ENCODE assay signal across 22 cellular contexts in genomic region chr22:43222987-43223386, GRCh38. TPM values are rescaled to one million over a fixed set of nuclear protein-coding genes. Genes with fewer than 3 reads are reported as not detected.
DNase-seq lines count a peak whose midpoint lies in the region; ATAC-seq and TF ChIP-seq lines count a peak whose summit lies in the region.
"Had no signal": no experiment of that assay in that cellular context is flagged by ENCODE, and none has a peak within 500 bp of the region (broad histone marks: within the 10 kb centered on the region; RNA-seq: fewer than 3 reads in every experiment).

No MANE protein-coding gene starts in this region.

- H3K4ac ChIP-seq in neuronal stem cell (ENCODE audit: low read length), result no peak overlapping the region

- peak overlapping the region; percentile 3 for H3K9ac ChIP-seq in neuronal stem cell (ENCODE audit: low read depth, low read length, poor library complexity)

- H3K23ac ChIP-seq in neuronal stem cell (ENCODE audit: low read depth, low read length, poor library complexity), result no peak overlapping the region

- 0 out of 2 replicates have a peak, but pooled peaks cover 12% of the 10 kb centered on the region for H3F3A ChIP-seq in PC-9 (ENCODE audit: insufficient read depth, low read depth)

- no peak for TF ChIP-seq CTCF in left ventricle myocardium inferior (IDR thresholded peaks at IDR 0.05; ENCODE audit: borderline replicate concordance)
- no peak for TF ChIP-seq CTCF in PC-9 (conservative IDR thresholded peaks at IDR 0.05)
- no peak for TF ChIP-seq CTCF in upper lobe of right lung (IDR thresholded peaks at IDR 0.05)

- peak overlapping the region; percentile 73 for H3K27ac ChIP-seq in left ventricle myocardium inferior (replicated peaks)
- H3K27ac ChIP-seq in neuronal stem cell (replicated peaks; ENCODE audit: low read length), result no peak overlapping the region
- H3K27ac ChIP-seq in PC-9, result no peak overlapping the region
- no peak overlapping the region for H3K27ac ChIP-seq in upper lobe of right lung
- H3K27ac ChIP-seq: 22Rv1, A549, C4-2B had no signal

- H3K79me1 ChIP-seq in neuronal stem cell (ENCODE audit: low read depth, low read length), result peaks cover 2% of the 10 kb centered on the region

- WGBS in neuronal stem cell (ENCODE audit: extremely low coverage in 2 of 2, insufficient read length in 2 of 2, insufficient replicate concordance in 1 of 2), 2 donors, result no CpG with 5 or more reads among the region's 13 CpGs

- no peaks in the 10 kb centered on the region for H4K20me1 ChIP-seq in PC-9 (ENCODE audit: insufficient read depth)

- no peak overlapping the region for H3K18ac ChIP-seq in neuronal stem cell (ENCODE audit: low read length)

- H2BK15ac ChIP-seq in neuronal stem cell (ENCODE audit: low read length), result no peak overlapping the region

- H3K4me3 ChIP-seq in left ventricle myocardium inferior (no peak overlapping the region), neuronal stem cell (ENCODE audit: low read length in 2 of 2) (peak overlapping the region in 1 of 2 donors; percentile 12), PC-9 (no peak overlapping the region), upper lobe of right lung (no peak overlapping the region)
- H3K4me3 ChIP-seq: A549 had no signal

- no peak for ATAC-seq in left cardiac atrium
- ATAC-seq in upper lobe of right lung, result no peak
- ATAC-seq: A549; CD8-positive, alpha-beta T cell had no signal

- DNase-seq in left ventricle myocardium inferior, result no peak
- DNase-seq in left cardiac atrium, result no peak
- peak; percentile 71 for DNase-seq in G401 (ENCODE audit: low spot score)
- DNase-seq in cerebellar cortex (ENCODE audit: low spot score), result peak; percentile 54
- no peak for DNase-seq in neuronal stem cell (ENCODE audit: low spot score)
- no peak for DNase-seq in dedifferentiated amniotic fluid mesenchymal stem cell (ENCODE audit: extremely low spot score)
- no peak for DNase-seq in PC-9
- no peak for DNase-seq in upper lobe of right lung
- DNase-seq: AML-193; Caco-2; CD4-positive, alpha-beta T cell; CD8-positive, alpha-beta T cell; DMS 273 treated with DMSO at 0.1 percent for 48 hours; DMS153; DMS53; DMS79; DND-41; EL; GF-D8 had no signal

- no peak overlapping the region for H2AFZ ChIP-seq in neuronal stem cell (ENCODE audit: low read length)
- no peak overlapping the region for H2AFZ ChIP-seq in PC-9

- POLR2A ChIA-PET in PC-9 (lab: Charles Lee; ENCODE audit: unreplicated experiment), result no interaction called here

- no peak overlapping the region for H2BK5ac ChIP-seq in neuronal stem cell (ENCODE audit: low read length)

- no peak overlapping the region for H4K91ac ChIP-seq in neuronal stem cell (ENCODE audit: low read depth, low read length, poor library complexity)

- no peak overlapping the region for H2AK5ac ChIP-seq in neuronal stem cell (ENCODE audit: low read depth, low read length)

- H2BK12ac ChIP-seq in neuronal stem cell (ENCODE audit: low read length), result no peak overlapping the region

- no peaks in the 10 kb centered on the region for H3K9me2 ChIP-seq in PC-9 (ENCODE audit: insufficient read depth)

- H3K4me1 ChIP-seq in left ventricle myocardium inferior (peaks cover 20% of the 10 kb centered on the region), neuronal stem cell (ENCODE audit: control insufficient read depth in 2 of 2, insufficient read depth in 1 of 2, low read depth in 1 of 2, low read length in 2 of 2) (peaks cover 14 to 21% of the 10 kb centered on the region in 2 donors), PC-9 (replicated peaks; ENCODE audit: insufficient read depth) (no peaks in the 10 kb centered on the region), upper lobe of right lung (no peaks in the 10 kb centered on the region)
- H3K4me1 ChIP-seq: A549, Caco-2 had no signal

- H3K36me3 ChIP-seq in left ventricle myocardium inferior (no peaks in the 10 kb centered on the region), neuronal stem cell (replicated peaks in 1 of 2; ENCODE audit: control insufficient read depth in 2 of 2, insufficient read depth in 2 of 2, low read length in 2 of 2) (peaks cover 0 to 46% of the 10 kb centered on the region in 2 donors), PC-9 (ENCODE audit: low read depth) (no peaks in the 10 kb centered on the region), upper lobe of right lung (no peaks in the 10 kb centered on the region)

- H3K9me3 ChIP-seq in left ventricle myocardium inferior (replicated peaks) (no peaks in the 10 kb centered on the region), neuronal stem cell (replicated peaks in 1 of 2; ENCODE audit: control insufficient read depth in 2 of 2, insufficient read depth in 1 of 2, low read depth in 1 of 2, low read length in 2 of 2) (no peaks in the 10 kb centered on the region), PC-9 (ENCODE audit: insufficient read depth, low read depth) (no peaks in the 10 kb centered on the region), upper lobe of right lung (no peaks in the 10 kb centered on the region)
- H3K9me3 ChIP-seq: A549, Caco-2 had no signal

- no peak overlapping the region for H2BK120ac ChIP-seq in neuronal stem cell (ENCODE audit: low read depth, low read length)

- H3K4me2 ChIP-seq in neuronal stem cell (ENCODE audit: insufficient read depth, low read length, poor library complexity, severe bottlenecking), result no peak overlapping the region
- no peak overlapping the region for H3K4me2 ChIP-seq in PC-9
- H3K4me2 ChIP-seq: A549 had no signal

- H3K79me2 ChIP-seq in PC-9 (ENCODE audit: low read depth), result no peaks in the 10 kb centered on the region

- intact Hi-C loops in left ventricle myocardium inferior (cut with micrococcal nuclease) (no loop called here), left cardiac atrium (cut with DNase I) (no loop called here), PC-9 (cut with micrococcal nuclease; ENCODE audit: unreplicated experiment) (no loop called here), upper lobe of right lung (cut with DNase I) (no loop called here)

- no peak overlapping the region for H4K8ac ChIP-seq in neuronal stem cell (ENCODE audit: low read depth, low read length)

- CTCF ChIA-PET in PC-9 (lab: Charles Lee), result no interaction called here

- H3K14ac ChIP-seq in neuronal stem cell (ENCODE audit: low read length), result peak overlapping the region; percentile 48

- no TSS peak for BruUV-seq in PC-9 (replicated peaks; lab: Mats Ljungman, UMichigan)

- H3K27me3 ChIP-seq in left ventricle myocardium inferior (ENCODE audit: low read depth) (no peaks in the 10 kb centered on the region), neuronal stem cell (ENCODE audit: control insufficient read depth in 3 of 3, insufficient read depth in 3 of 3, low read depth in 1 of 3, low read length in 3 of 3) (peaks cover 0 to 27% (median 0%) of the 10 kb centered on the region in 3 experiments), PC-9 (ENCODE audit: insufficient read depth, low read depth) (peaks cover 31% of the 10 kb centered on the region; the same call in 1 of the 2 replicates), upper lobe of right lung (no peaks in the 10 kb centered on the region)

- in situ Hi-C loops in G401 (cut with HindIII; ENCODE audit: low sequenced_read_pairs), result no loop called here

RNA-seq across cellular contexts. Expression of gene TTLL12, which starts 36.1 kb away (rescaled TPM):
- total RNA-seq in left ventricle myocardium inferior (12.6 TPM), left cardiac atrium (10 to 100 TPM in 1 of 2 donors, 1 to 10 TPM in 1; 9.3 to 10.3 TPM), PC-9 (2021) (97.0 and 113 TPM in 2 replicates), upper lobe of right lung (20.5 TPM)
- 80.9 and 97.9 TPM in 2 replicates for total RNA-seq in G401 (2014; rRNA removed; shearing (Covaris generic))
- 35.3 TPM for polyA plus RNA-seq in neuronal stem cell (2013, experiment 1 of 2)
- 37.1 TPM for polyA plus RNA-seq in neuronal stem cell (2013, experiment 2 of 2)

Comparison
In these comparisons a context has a peak if more than half of its experiments do, and no peak if none do; other contexts are left out.
1. DNase-seq: peak in G401 (single experiment) and cerebellar cortex (single experiment); none in left ventricle myocardium inferior (single experiment), left cardiac atrium (single experiment), neuronal stem cell (single experiment), dedifferentiated amniotic fluid mesenchymal stem cell (single experiment), PC-9 (0 of 2) and upper lobe of right lung (single experiment).